ENCODE assay signal across 20 cellular contexts in the genomic region with DNA sequence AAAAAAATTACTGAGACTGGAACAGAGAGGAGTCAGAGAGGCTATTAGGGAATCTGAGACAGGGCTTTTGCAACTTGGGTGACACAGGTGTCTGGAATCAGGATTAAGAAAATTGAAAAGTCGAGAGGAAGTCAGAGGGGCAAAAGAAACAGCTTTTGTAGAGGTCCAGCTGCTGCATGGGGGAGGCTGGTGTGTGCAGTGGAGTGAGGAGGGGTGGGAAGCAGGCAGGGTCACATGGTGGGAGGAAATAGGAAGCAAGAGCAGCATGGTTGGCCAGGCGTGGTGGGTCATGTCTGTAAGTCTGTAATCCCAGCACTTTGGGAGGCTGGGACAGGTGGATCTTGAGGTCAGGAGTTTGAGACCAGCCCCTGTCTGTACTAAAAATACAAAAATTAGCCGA.
A peak's percentile ranks its signal among the peaks of the same experiment; 100 is the strongest.
DNase-seq lines count a peak whose midpoint lies in the region; ATAC-seq and TF ChIP-seq lines count a peak whose summit lies in the region.
"Had no signal": no experiment of that assay in that cellular context is flagged by ENCODE, and none has a peak within 500 bp of the region (broad histone marks: within the 10 kb centered on the region; RNA-seq: fewer than 3 reads in every experiment).

No MANE protein-coding gene starts in this region.

- H3K79me2 ChIP-seq in Karpas-422 (ENCODE audit: low read length) (no peaks in the 10 kb centered on the region), OCI-LY3 (ENCODE audit: low read length) (no peaks in the 10 kb centered on the region)

- no peak overlapping the region for H3K4me3 ChIP-seq in Karpas-422 (ENCODE audit: low read length)
- no peak overlapping the region for H3K4me3 ChIP-seq in OCI-LY3 (ENCODE audit: low read length)

- no peaks in the 10 kb centered on the region for H4K20me1 ChIP-seq in Karpas-422 (ENCODE audit: insufficient read depth, low read depth, low read length)
- no peaks in the 10 kb centered on the region for H4K20me1 ChIP-seq in OCI-LY3 (ENCODE audit: insufficient read depth, low read length)

- ATAC-seq in GM21447 (IDR thresholded peaks at IDR 0.05; ENCODE audit: unreplicated experiment) = no peak
- no peak for ATAC-seq in GM18519 (IDR thresholded peaks at IDR 0.05; ENCODE audit: low FRiP score, unreplicated experiment)

- no peaks in the 10 kb centered on the region for H3K9me2 ChIP-seq in Karpas-422 (replicated peaks; ENCODE audit: insufficient read depth, low read length)

- H3K9ac ChIP-seq in Karpas-422 (ENCODE audit: low read length) (no peak overlapping the region), OCI-LY3 (ENCODE audit: low read length) (no peak overlapping the region)

- H3K4me1 ChIP-seq in Karpas-422 (ENCODE audit: low read length) = peaks cover 10% of the 10 kb centered on the region
- peaks cover 9% of the 10 kb centered on the region for H3K4me1 ChIP-seq in OCI-LY3 (ENCODE audit: low read length)

- H3K9me3 ChIP-seq in Karpas-422 (ENCODE audit: low read length) (no peaks in the 10 kb centered on the region), OCI-LY3 (ENCODE audit: insufficient read depth, low read length) (no peaks in the 10 kb centered on the region)

- H3K4me2 ChIP-seq in Karpas-422 (ENCODE audit: low read depth, low read length, poor library complexity, severe bottlenecking) (peak overlapping the region; percentile 10), OCI-LY3 (ENCODE audit: low read length) (peak overlapping the region; percentile 10)

- H3K27ac ChIP-seq in Karpas-422 (ENCODE audit: low read length) (no peak overlapping the region), OCI-LY3 (ENCODE audit: low read length) (no peak overlapping the region)

- TF ChIP-seq CTCF in OCI-LY3 (IDR thresholded peaks at IDR 0.05; ENCODE audit: low read depth, low read length) = no peak

- H2AFZ ChIP-seq in Karpas-422 (ENCODE audit: low read length) (no peak overlapping the region), OCI-LY3 (ENCODE audit: low read depth, low read length) (no peak overlapping the region)

- H3K36me3 ChIP-seq in Karpas-422 (ENCODE audit: insufficient read depth, low read length) = no peaks in the 10 kb centered on the region
- H3K36me3 ChIP-seq in OCI-LY3 (replicated peaks; ENCODE audit: low read depth, low read length) = no peaks in the 10 kb centered on the region

- H3K27me3 ChIP-seq in Karpas-422 (ENCODE audit: low read length) (no peaks in the 10 kb centered on the region), OCI-LY3 (ENCODE audit: low read depth, low read length) (peaks cover 22% of the 10 kb centered on the region)

- peak; percentile 51 for DNase-seq in Karpas-422
- DNase-seq in left kidney (ENCODE audit: low read depth, low spot score) = peak; percentile 84
- no peak for DNase-seq in NK-92 (lab: John Stamatoyannopoulos, UW; ENCODE audit: unreplicated experiment)
- DNase-seq in GOT3 (lab: John Stamatoyannopoulos, UW) = no peak
- DNase-seq: HCEC 1CT; IMR-90; KG1; MM.1S; NCI-H1048; NCI-H1417 treated with DMSO at 0.1 percent for 48 hours; NCI-H1694 treated with DMSO at 0.1 percent for 48 hours; NCI-H2081; NCI-H2227 treated with DMSO at 0.1 percent for 48 hours; NK-92 treated with Interleukin-12 subunit alpha and Interleukin-12 subunit beta, amount 100 ng/mL, for 24 hours; RPMI8226; SHP77; T-helper 1 cell had no signal

Comparison
In these comparisons a context has a peak if more than half of its experiments do, and no peak if none do; other contexts are left out.
1. DNase-seq: peak in Karpas-422 (single experiment) and left kidney (single experiment); none in NK-92 (single experiment) and GOT3 (single experiment).